1 cellular context compared by ENCODE assay signal in the genomic region with DNA sequence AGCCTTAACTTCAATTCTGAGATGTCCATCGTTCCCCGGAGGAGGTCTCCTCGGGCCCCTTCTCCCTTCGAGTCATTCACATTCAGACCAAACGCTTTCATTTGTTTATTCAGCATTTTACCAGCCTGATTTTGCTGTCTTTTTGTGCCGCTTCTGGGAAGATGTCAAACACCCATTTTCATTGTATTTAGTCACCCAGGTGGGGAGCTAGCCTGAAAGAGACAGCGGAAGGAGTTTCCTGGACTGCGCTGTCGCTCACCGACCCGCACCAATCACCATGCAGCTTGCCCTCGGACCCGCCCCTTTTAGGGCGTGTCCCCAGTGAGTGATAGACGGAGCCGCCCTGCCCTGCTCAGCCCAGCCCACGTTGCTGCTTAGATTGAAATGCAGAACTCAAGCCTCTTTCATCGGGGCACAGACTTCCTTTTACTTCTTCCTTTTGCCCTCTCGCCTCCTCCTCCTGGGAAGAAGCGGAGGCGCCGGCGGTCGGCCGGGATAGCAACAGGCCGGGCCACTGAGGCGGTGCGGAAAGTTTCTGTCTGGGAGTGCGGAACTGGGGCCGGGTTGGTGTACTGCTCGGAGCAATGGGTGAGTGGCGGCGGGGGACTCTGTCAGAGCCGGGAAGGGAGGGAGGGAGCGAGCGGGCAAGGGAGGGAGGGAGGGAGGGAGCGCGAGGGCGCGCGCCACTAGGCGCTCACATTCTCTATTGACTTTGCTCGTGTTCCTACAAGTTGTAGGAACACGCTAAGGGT.
A peak's percentile ranks its signal among the peaks of the same experiment; 100 is the strongest.
TF ChIP-seq lines count a peak whose summit lies in the region.

A gene (plus strand): TSS at position 355 of the 752 bp plus-strand sequence. CDS start 230 bp downstream, at position 585.

TF ChIP-seq in HEK293, 187 proteins besides CTCF, POLR2A, EP300 and RAD21 (continued from another document):
- TF ChIP-seq, protein P1, sequence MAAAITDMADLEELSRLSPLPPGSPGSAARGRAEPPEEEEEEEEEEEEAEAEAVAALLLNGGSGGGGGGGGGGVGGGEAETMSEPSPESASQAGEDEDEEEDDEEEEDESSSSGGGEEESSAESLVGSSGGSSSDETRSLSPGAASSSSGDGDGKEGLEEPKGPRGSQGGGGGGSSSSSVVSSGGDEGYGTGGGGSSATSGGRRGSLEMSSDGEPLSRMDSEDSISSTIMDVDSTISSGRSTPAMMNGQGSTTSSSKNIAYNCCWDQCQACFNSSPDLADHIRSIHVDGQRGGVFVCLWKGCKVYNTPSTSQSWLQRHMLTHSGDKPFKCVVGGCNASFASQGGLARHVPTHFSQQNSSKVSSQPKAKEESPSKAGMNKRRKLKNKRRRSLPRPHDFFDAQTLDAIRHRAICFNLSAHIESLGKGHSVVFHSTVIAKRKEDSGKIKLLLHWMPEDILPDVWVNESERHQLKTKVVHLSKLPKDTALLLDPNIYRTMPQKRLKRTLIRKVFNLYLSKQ (tag by site-specific recombination; IDR thresholded peaks at IDR 0.05; ENCODE audit: borderline replicate concordance), result no peak
- TF ChIP-seq ZFP3 (tag by site-specific recombination; IDR thresholded peaks at IDR 0.05; ENCODE audit: low read depth) (no peak), ZNF16 (tag by site-specific recombination; IDR thresholded peaks at IDR 0.05; ENCODE audit: low read depth) (no peak), ZNF830 (tag by site-specific recombination; IDR thresholded peaks at IDR 0.05; ENCODE audit: low read depth) (no peak), ZBTB21 (tag by site-specific recombination; IDR thresholded peaks at IDR 0.05) (no peak), ZSCAN30 (tag by site-specific recombination; IDR thresholded peaks at IDR 0.05) (0 out of 2 replicates have a peak, but pooled peaks have one; percentile 31), ZNF341 (tag by site-specific recombination; IDR thresholded peaks at IDR 0.05; ENCODE audit: low read depth) (peak; percentile 95), SP7 (tag by site-specific recombination; IDR thresholded peaks at IDR 0.05) (peak; percentile 36; the same call in 1 of the 2 replicates), KLF1 (tag by site-specific recombination; IDR thresholded peaks at IDR 0.05) (peak; percentile 69), ZBTB17 (tag by site-specific recombination; IDR thresholded peaks at IDR 0.05) (peak; percentile 72; the same call in 1 of the 2 replicates)
- TF ChIP-seq, protein P2, sequence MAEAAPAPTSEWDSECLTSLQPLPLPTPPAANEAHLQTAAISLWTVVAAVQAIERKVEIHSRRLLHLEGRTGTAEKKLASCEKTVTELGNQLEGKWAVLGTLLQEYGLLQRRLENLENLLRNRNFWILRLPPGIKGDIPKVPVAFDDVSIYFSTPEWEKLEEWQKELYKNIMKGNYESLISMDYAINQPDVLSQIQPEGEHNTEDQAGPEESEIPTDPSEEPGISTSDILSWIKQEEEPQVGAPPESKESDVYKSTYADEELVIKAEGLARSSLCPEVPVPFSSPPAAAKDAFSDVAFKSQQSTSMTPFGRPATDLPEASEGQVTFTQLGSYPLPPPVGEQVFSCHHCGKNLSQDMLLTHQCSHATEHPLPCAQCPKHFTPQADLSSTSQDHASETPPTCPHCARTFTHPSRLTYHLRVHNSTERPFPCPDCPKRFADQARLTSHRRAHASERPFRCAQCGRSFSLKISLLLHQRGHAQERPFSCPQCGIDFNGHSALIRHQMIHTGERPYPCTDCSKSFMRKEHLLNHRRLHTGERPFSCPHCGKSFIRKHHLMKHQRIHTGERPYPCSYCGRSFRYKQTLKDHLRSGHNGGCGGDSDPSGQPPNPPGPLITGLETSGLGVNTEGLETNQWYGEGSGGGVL (tag by site-specific recombination; IDR thresholded peaks at IDR 0.05), result 0 out of 2 replicates have a peak, but pooled peaks have one; percentile 33
- TF ChIP-seq, protein P3, sequence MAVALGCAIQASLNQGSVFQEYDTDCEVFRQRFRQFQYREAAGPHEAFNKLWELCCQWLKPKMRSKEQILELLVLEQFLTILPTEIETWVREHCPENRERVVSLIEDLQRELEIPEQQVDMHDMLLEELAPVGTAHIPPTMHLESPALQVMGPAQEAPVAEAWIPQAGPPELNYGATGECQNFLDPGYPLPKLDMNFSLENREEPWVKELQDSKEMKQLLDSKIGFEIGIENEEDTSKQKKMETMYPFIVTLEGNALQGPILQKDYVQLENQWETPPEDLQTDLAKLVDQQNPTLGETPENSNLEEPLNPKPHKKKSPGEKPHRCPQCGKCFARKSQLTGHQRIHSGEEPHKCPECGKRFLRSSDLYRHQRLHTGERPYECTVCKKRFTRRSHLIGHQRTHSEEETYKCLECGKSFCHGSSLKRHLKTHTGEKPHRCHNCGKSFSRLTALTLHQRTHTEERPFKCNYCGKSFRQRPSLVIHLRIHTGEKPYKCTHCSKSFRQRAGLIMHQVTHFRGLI (tag by site-specific recombination; IDR thresholded peaks at IDR 0.05), result peak; percentile 54; the same call in 1 of the 2 replicates
- TF ChIP-seq, protein P4, sequence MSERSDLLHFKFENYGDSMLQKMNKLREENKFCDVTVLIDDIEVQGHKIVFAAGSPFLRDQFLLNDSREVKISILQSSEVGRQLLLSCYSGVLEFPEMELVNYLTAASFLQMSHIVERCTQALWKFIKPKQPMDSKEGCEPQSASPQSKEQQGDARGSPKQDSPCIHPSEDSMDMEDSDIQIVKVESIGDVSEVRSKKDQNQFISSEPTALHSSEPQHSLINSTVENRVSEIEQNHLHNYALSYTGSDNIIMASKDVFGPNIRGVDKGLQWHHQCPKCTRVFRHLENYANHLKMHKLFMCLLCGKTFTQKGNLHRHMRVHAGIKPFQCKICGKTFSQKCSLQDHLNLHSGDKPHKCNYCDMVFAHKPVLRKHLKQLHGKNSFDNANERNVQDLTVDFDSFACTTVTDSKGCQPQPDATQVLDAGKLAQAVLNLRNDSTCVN (tag by site-specific recombination; optimal IDR thresholded peaks at IDR 0.05), result peak; percentile 66
- TF ChIP-seq, protein P5, sequence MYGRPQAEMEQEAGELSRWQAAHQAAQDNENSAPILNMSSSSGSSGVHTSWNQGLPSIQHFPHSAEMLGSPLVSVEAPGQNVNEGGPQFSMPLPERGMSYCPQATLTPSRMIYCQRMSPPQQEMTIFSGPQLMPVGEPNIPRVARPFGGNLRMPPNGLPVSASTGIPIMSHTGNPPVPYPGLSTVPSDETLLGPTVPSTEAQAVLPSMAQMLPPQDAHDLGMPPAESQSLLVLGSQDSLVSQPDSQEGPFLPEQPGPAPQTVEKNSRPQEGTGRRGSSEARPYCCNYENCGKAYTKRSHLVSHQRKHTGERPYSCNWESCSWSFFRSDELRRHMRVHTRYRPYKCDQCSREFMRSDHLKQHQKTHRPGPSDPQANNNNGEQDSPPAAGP (tag by site-specific recombination; IDR thresholded peaks at IDR 0.05), result peak; percentile 31; the same call in 1 of the 2 replicates
- TF ChIP-seq, protein P6, sequence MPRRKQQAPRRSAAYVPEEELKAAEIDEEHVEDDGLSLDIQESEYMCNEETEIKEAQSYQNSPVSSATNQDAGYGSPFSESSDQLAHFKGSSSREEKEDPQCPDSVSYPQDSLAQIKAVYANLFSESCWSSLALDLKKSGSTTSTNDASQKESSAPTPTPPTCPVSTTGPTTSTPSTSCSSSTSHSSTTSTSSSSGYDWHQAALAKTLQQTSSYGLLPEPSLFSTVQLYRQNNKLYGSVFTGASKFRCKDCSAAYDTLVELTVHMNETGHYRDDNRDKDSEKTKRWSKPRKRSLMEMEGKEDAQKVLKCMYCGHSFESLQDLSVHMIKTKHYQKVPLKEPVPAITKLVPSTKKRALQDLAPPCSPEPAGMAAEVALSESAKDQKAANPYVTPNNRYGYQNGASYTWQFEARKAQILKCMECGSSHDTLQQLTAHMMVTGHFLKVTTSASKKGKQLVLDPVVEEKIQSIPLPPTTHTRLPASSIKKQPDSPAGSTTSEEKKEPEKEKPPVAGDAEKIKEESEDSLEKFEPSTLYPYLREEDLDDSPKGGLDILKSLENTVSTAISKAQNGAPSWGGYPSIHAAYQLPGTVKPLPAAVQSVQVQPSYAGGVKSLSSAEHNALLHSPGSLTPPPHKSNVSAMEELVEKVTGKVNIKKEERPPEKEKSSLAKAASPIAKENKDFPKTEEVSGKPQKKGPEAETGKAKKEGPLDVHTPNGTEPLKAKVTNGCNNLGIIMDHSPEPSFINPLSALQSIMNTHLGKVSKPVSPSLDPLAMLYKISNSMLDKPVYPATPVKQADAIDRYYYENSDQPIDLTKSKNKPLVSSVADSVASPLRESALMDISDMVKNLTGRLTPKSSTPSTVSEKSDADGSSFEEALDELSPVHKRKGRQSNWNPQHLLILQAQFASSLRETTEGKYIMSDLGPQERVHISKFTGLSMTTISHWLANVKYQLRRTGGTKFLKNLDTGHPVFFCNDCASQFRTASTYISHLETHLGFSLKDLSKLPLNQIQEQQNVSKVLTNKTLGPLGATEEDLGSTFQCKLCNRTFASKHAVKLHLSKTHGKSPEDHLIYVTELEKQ (tag by site-specific recombination; IDR thresholded peaks at IDR 0.05; ENCODE audit: borderline replicate concordance), result no peak
